In genomic region chr20:50077818-50078601, GRCh38 we compare ENCODE assay signal across 16 cellular contexts.
"Had no signal": no experiment of that assay in that cellular context is flagged by ENCODE, and none has a peak within 500 bp of the region (broad histone marks: within the 10 kb centered on the region; RNA-seq: fewer than 3 reads in every experiment).

No MANE protein-coding gene starts in this region.

- H3K27me3 Mint-ChIP-seq: activated CD8-positive, alpha-beta T cell treated with anti-CD3 and anti-CD28 coated beads for 36 hours; activated T-helper 17 cell treated with anti-CD3 and anti-CD28 coated beads, Interleukin-2, amount 50 U/mL, for 72 hours had no signal

- H3K36me3 Mint-ChIP-seq: activated naive CD4-positive, alpha-beta T cell treated with anti-CD3 and anti-CD28 coated beads, Interleukin-2, amount 50 U/mL, for 72 hours had no signal

- ATAC-seq: activated CD8-positive, alpha-beta T cell treated with anti-CD3 and anti-CD28 coated beads for 36 hours; activated naive CD4-positive, alpha-beta T cell treated with anti-CD3 and anti-CD28 coated beads, Interleukin-2, amount 50 U/mL, for 72 hours; activated T-helper 17 cell treated with anti-CD3 and anti-CD28 coated beads, Interleukin-2, amount 50 U/mL, for 72 hours had no signal

- H2AFZ ChIP-seq: parathyroid adenoma had no signal

- H3K9me3 ChIP-seq: ascending aorta, esophagus squamous epithelium, right lobe of liver had no signal

- H3K9ac ChIP-seq: parathyroid adenoma had no signal

- H3K4me3 Mint-ChIP-seq: activated CD8-positive, alpha-beta T cell treated with anti-CD3 and anti-CD28 coated beads for 36 hours; activated T-helper 17 cell treated with anti-CD3 and anti-CD28 coated beads, Interleukin-2, amount 50 U/mL, for 72 hours had no signal

- H3K27ac Mint-ChIP-seq: activated CD8-positive, alpha-beta T cell treated with anti-CD3 and anti-CD28 coated beads for 36 hours; activated T-helper 17 cell treated with anti-CD3 and anti-CD28 coated beads, Interleukin-2, amount 50 U/mL, for 72 hours had no signal

- DNase-seq: activated CD8-positive, alpha-beta memory T cell treated with anti-CD3 and anti-CD28 coated beads, Interleukin-2, amount 50 U/mL, for 4 hours; activated CD8-positive, alpha-beta T cell treated with anti-CD3 and anti-CD28 coated beads for 36 hours; esophagus squamous epithelium; foreskin fibroblast; glutamatergic neuron; mammary epithelial cell; right lobe of liver; stimulated activated CD4-positive, alpha-beta T cell treated with anti-CD3 and anti-CD28 coated beads, Interleukin-2, amount 100 ng/mL, for 24 hours; stimulated activated naive CD4-positive, alpha-beta T cell; substantia nigra; T1000 had no signal

- H3K4me1 ChIP-seq: ascending aorta, right lobe of liver had no signal

- H3K9me3 Mint-ChIP-seq: activated CD8-positive, alpha-beta T cell treated with anti-CD3 and anti-CD28 coated beads for 36 hours; activated naive CD4-positive, alpha-beta T cell treated with anti-CD3 and anti-CD28 coated beads, Interleukin-2, amount 50 U/mL, for 72 hours; activated T-helper 17 cell treated with anti-CD3 and anti-CD28 coated beads, Interleukin-2, amount 50 U/mL, for 72 hours had no signal

- H3K79me2 ChIP-seq: parathyroid adenoma had no signal

- H3K27ac ChIP-seq: ascending aorta, esophagus squamous epithelium, parathyroid adenoma, right lobe of liver, VCaP had no signal

- H3K27me3 ChIP-seq: ascending aorta, esophagus squamous epithelium, right lobe of liver had no signal

- H3K4me1 Mint-ChIP-seq: activated T-helper 17 cell treated with anti-CD3 and anti-CD28 coated beads, Interleukin-2, amount 50 U/mL, for 72 hours had no signal
